Comparison of ENCODE assay signal across 23 cellular contexts in the genomic region with DNA sequence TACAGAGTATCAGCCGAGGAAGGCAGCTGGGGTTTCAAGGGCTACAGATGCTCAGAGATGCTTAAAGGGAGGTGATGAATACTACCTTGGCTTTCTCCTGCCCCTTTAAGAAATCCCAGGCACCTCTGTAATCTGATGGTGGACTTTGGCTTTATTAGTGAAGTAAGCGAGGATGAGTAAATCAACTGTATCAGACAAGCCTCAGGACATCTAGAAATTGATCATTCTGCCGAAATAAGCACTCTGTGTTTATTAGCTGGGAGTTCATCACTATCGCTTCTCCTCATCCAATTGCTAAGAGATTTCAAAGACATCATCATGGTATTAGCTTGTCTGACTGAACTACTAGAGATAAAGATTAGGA.
DNase-seq lines count a peak whose midpoint lies in the region; ATAC-seq, FAIRE-seq and TF ChIP-seq lines count a peak whose summit lies in the region.
"Had no signal": no experiment of that assay in that cellular context is flagged by ENCODE, and none has a peak within 500 bp of the region (broad histone marks: within the 10 kb centered on the region; RNA-seq: fewer than 3 reads in every experiment).

No MANE protein-coding gene starts in this region.

- no peak overlapping the region for H3K4me3 Mint-ChIP-seq in memory B cell
- H3K4me3 Mint-ChIP-seq: B cell; CD4-positive, alpha-beta T cell; CD8-positive, alpha-beta T cell had no signal

- H3K9me3 ChIP-seq in right atrium auricular region, result no peaks in the 10 kb centered on the region
- H3K9me3 ChIP-seq: A549, Caco-2 had no signal

- ATAC-seq in left lobe of liver, result peak; percentile 71
- no peak for ATAC-seq in memory B cell (ENCODE audit: low read depth)
- ATAC-seq in GM18498 (IDR thresholded peaks at IDR 0.05; ENCODE audit: unreplicated experiment), result no peak
- ATAC-seq: A549; CD8-positive, alpha-beta T cell had no signal

- TF ChIP-seq CTCF in right atrium auricular region (IDR thresholded peaks at IDR 0.05), result no peak

- H3K9me3 Mint-ChIP-seq in memory B cell, result no peaks in the 10 kb centered on the region
- H3K9me3 Mint-ChIP-seq: CD4-positive, alpha-beta T cell; CD8-positive, alpha-beta T cell had no signal

- H3K27me3 ChIP-seq in right atrium auricular region, result no peaks in the 10 kb centered on the region
- H3K27me3 ChIP-seq: BLaER1 treated with 17β-estradiol and CSF1 and Interleukin-3, amounts not matched to agents 10 nM and 100 nM had no signal

- no peaks in the 10 kb centered on the region for H3K36me3 ChIP-seq in right atrium auricular region
- H3K36me3 ChIP-seq: BLaER1 treated with 17β-estradiol and CSF1 and Interleukin-3, amounts not matched to agents 10 nM and 100 nM had no signal

- H3K27ac Mint-ChIP-seq in memory B cell, result peak overlapping the region; percentile 83
- H3K27ac Mint-ChIP-seq: CD4-positive, alpha-beta T cell; CD8-positive, alpha-beta T cell had no signal

- H3K4me1 Mint-ChIP-seq in memory B cell, result peaks cover 35% of the 10 kb centered on the region

- no peak for TF ChIP-seq POLR2A in GM12891 (IDR thresholded peaks at IDR 0.05; ENCODE audit: low read depth, low read length)

- no peaks in the 10 kb centered on the region for H3K4me1 ChIP-seq in right atrium auricular region
- H3K4me1 ChIP-seq: Caco-2 had no signal

- peak; percentile 67 for FAIRE-seq in GM12891 (lab: Jason Lieb, UNC)
- FAIRE-seq: A549, D721Med, G401.6, GM12878, GM18507 had no signal

- H3K4me3 ChIP-seq in right atrium auricular region, result no peak overlapping the region
- H3K4me3 ChIP-seq: A549; BLaER1 treated with 17β-estradiol and CSF1 and Interleukin-3, amounts not matched to agents 10 nM and 100 nM; GM12878 had no signal

- no peak overlapping the region for H3K27ac ChIP-seq in right atrium auricular region
- H3K27ac ChIP-seq: 22Rv1; A549; BLaER1 treated with 17β-estradiol and CSF1 and Interleukin-3, amounts not matched to agents 10 nM and 100 nM; C4-2B had no signal

- DNase-seq in NCI-H82 treated with DMSO at 0.1 percent for 48 hours (lab: John Stamatoyannopoulos, UW; ENCODE audit: unreplicated experiment) (peak; percentile 5), NCI-H82 (lab: John Stamatoyannopoulos, UW) (no peak), GM12891 (ENCODE audit: insufficient read length, low spot score) (no peak), left lobe of liver (ENCODE audit: low spot score) (no peak), memory B cell (ENCODE audit: low spot score in 2 of 2) (no peak), hypothalamus (lab: John Stamatoyannopoulos, UW) (no peak), right atrium auricular region (ENCODE audit: low spot score) (no peak)
- DNase-seq: AML-193; Caco-2; Calu3; CD4-positive, alpha-beta T cell; CD8-positive, alpha-beta T cell; GF-D8 had no signal

- H3K36me3 Mint-ChIP-seq in memory B cell, result peaks cover 18% of the 10 kb centered on the region
- H3K36me3 Mint-ChIP-seq: CD8-positive, alpha-beta T cell had no signal

- no peaks in the 10 kb centered on the region for H3K27me3 Mint-ChIP-seq in memory B cell
- H3K27me3 Mint-ChIP-seq: B cell; CD4-positive, alpha-beta T cell had no signal

TF ChIP-seq in GM12891, 5 proteins besides CTCF, POLR2A, EP300 and RAD21:
- TF ChIP-seq POLR2AphosphoS5 (IDR thresholded peaks at IDR 0.05; ENCODE audit: low read depth, low read length) (no peak), SPI1 (IDR thresholded peaks at IDR 0.05; ENCODE audit: low read depth, low read length) (no peak), POU2F2 (IDR thresholded peaks at IDR 0.05; ENCODE audit: low read depth, low read length) (no peak)
